21 cellular contexts compared by ENCODE assay signal in the genomic region with DNA sequence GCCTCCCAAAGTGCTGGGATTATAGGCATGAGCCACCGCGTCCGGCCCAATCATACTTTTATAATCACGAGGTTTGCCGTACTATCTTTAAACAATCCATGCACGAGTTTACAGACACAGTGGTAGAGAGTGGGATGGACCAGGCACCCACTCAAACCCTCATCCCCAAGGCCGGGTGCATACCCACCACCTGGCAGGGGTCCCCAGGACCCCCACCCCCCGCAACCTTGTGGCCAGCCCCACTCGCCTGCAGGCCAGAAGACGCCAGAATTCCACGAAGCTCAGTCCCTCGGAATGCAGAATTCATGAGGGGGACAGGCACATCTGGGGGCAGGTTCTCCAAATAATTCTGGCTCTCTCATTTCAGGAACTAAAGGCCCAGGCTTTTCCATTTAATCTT.
"Had no signal": no experiment of that assay in that cellular context is flagged by ENCODE, and none has a peak within 500 bp of the region (broad histone marks: within the 10 kb centered on the region; RNA-seq: fewer than 3 reads in every experiment).

No MANE protein-coding gene starts in this region.

- ATAC-seq: activated CD8-positive, alpha-beta memory T cell treated with anti-CD3 and anti-CD28 coated beads, Interleukin-2, amount 10 ng/mL, durations not matched to agents 7 days and 5 days; activated CD8-positive, alpha-beta T cell treated with anti-CD3 and anti-CD28 coated beads for 36 hours; left lung; natural killer cell; pancreas; right lobe of liver; stimulated activated naive B cell treated with anti-CD40 and anti-IgM and Interleukin-4, amounts not matched to agents 10 μg/mL and 1 μg/mL and 100 μg/mL, for 72 hours had no signal

- DNase-seq: activated CD4-positive, alpha-beta T cell treated with anti-CD3 and anti-CD28 coated beads, Interleukin-2, amount 10 ng/mL, durations not matched to agents 7 days and 5 days; activated CD4-positive, CD25-positive, alpha-beta regulatory T cell treated with anti-CD3 and anti-CD28 coated beads, Interleukin-2, amount 50 U/mL, for 72 hours; activated CD8-positive, alpha-beta memory T cell treated with anti-CD3 and anti-CD28 coated beads, Interleukin-2, amount 10 ng/mL, durations not matched to agents 7 days and 5 days; activated CD8-positive, alpha-beta T cell treated with anti-CD3 and anti-CD28 coated beads for 36 hours; activated effector memory CD4-positive, alpha-beta T cell treated with anti-CD3 and anti-CD28 coated beads, Interleukin-2, amount 50 U/mL, for 16 hours; activated naive CD4-positive, alpha-beta T cell treated with anti-CD3 and anti-CD28 coated beads, Interleukin-2, amount 10 ng/mL, durations not matched to agents 7 days and 5 days; activated T-cell treated with anti-CD3 and anti-CD28 coated beads for 4 hours; amygdala; foreskin fibroblast; immature natural killer cell; kidney glomerular epithelial cell; natural killer cell; small intestine; stimulated activated CD4-positive, alpha-beta T cell treated with anti-CD3 and anti-CD28 coated beads, Interleukin-15, amount 100 ng/mL, for 24 hours; stimulated activated CD8-positive, alpha-beta memory T cell treated with anti-CD3 and anti-CD28 coated beads, Interleukin-4, amount 100 ng/mL, for 48 hours; stimulated activated naive B cell treated with anti-CD40 and anti-IgM and Interleukin-4, amounts not matched to agents 10 μg/mL and 1 μg/mL and 100 μg/mL, for 72 hours; T-helper 1 cell; WERI-Rb-1 had no signal

- H3K27me3 ChIP-seq: left lung, pancreas, right lobe of liver had no signal

- H3K4me1 ChIP-seq: right lobe of liver had no signal

- H3K27ac ChIP-seq: pancreas, right lobe of liver, WERI-Rb-1 had no signal

- H3K4me3 ChIP-seq: left lung, pancreas, right lobe of liver had no signal

- H3K9me3 ChIP-seq: left lung, pancreas, right lobe of liver had no signal

- H3K36me3 ChIP-seq: pancreas, right lobe of liver, WERI-Rb-1 had no signal
